Comparison of ENCODE assay signal across 8 cellular contexts in genomic region chr9:136373300-136374182, GRCh38. TPM values are rescaled to one million over a fixed set of nuclear protein-coding genes. Genes with fewer than 3 reads are reported as not detected.
DNase-seq lines count a peak whose midpoint lies in the region; ATAC-seq and TF ChIP-seq lines count a peak whose summit lies in the region.

CARD9 (minus strand) TSS chr9:136373669; CDS start chr9:136372078, 1,591 bp downstream.

- intact Hi-C loops in activated CD4-positive, alpha-beta T cell treated with anti-CD3 and anti-CD28 coated beads for 36 hours (cut with DNase I, micrococcal nuclease): no loop called here
- intact Hi-C loops in activated T-helper 1 cell treated with anti-CD3 and anti-CD28 coated beads, Interleukin-12 subunit alpha, Interleukin-12 subunit beta, Interleukin-2, Interleukin-4 antibody, amounts not matched to agents 30 ng/mL and 10 ng/mL and 1 ng/mL, durations not matched to agents 14 hours and 24 hours and 36 hours (cut with micrococcal nuclease): no loop called here
- intact Hi-C loops in left lung (cut with DNase I): no loop called here

- WGBS in tibial nerve, 2 donors: 47 to 70% methylated on average over 18 to 20 of the region's 27 CpGs

- H3K27ac Mint-ChIP-seq in activated CD4-positive, alpha-beta T cell treated with anti-CD3 and anti-CD28 coated beads for 36 hours: no peak within 1 kb of the TSS
- H3K27ac Mint-ChIP-seq in activated CD4-positive, alpha-beta T cell treated with anti-CD3 and anti-CD28 coated beads, Interleukin-2, amount 10 ng/mL, durations not matched to agents 7 days and 5 days: no peak within 1 kb of the TSS
- H3K27ac Mint-ChIP-seq in activated T-helper 1 cell treated with anti-CD3 and anti-CD28 coated beads, Interleukin-12 subunit alpha, Interleukin-12 subunit beta, Interleukin-2, Interleukin-4 antibody, amounts not matched to agents 30 ng/mL and 10 ng/mL and 1 ng/mL, durations not matched to agents 14 hours and 24 hours and 36 hours: no peak within 1 kb of the TSS

- peak within 1 kb of the TSS; percentile 26 for H3K4me3 Mint-ChIP-seq in activated CD4-positive, alpha-beta T cell treated with anti-CD3 and anti-CD28 coated beads for 36 hours
- no peak within 1 kb of the TSS for H3K4me3 Mint-ChIP-seq in activated CD4-positive, alpha-beta T cell treated with anti-CD3 and anti-CD28 coated beads, Interleukin-2, amount 10 ng/mL, durations not matched to agents 7 days and 5 days
- H3K4me3 Mint-ChIP-seq in activated T-helper 1 cell treated with anti-CD3 and anti-CD28 coated beads, Interleukin-12 subunit alpha, Interleukin-12 subunit beta, Interleukin-2, Interleukin-4 antibody, amounts not matched to agents 30 ng/mL and 10 ng/mL and 1 ng/mL, durations not matched to agents 14 hours and 24 hours and 36 hours: peak within 1 kb of the TSS; percentile 57

- TF ChIP-seq EP300 in tibial nerve (IDR thresholded peaks at IDR 0.05): no peak

- CTCF ChIA-PET in activated CD4-positive, alpha-beta T cell treated with anti-CD3 and anti-CD28 coated beads for 36 hours (lab: Charles Lee): no interaction called here
- CTCF ChIA-PET in activated CD4-positive, alpha-beta T cell treated with anti-CD3 and anti-CD28 coated beads, Interleukin-2, amount 10 ng/mL, durations not matched to agents 7 days and 5 days (lab: Charles Lee): interaction anchor here (0.6 to 1.7 kb wide), 5 partner anchors 10 to 107 kb away, joined by 3 to 12 read pairs (median 4); partner anchors contain the start of gene DNLZ

- POLR2A ChIA-PET in activated CD4-positive, alpha-beta T cell treated with anti-CD3 and anti-CD28 coated beads for 36 hours (lab: Charles Lee): no interaction called here
- POLR2A ChIA-PET in activated CD4-positive, alpha-beta T cell treated with anti-CD3 and anti-CD28 coated beads, Interleukin-2, amount 10 ng/mL, durations not matched to agents 7 days and 5 days (lab: Charles Lee): no interaction called here

- H3K36me3 Mint-ChIP-seq in activated CD4-positive, alpha-beta T cell treated with anti-CD3 and anti-CD28 coated beads for 36 hours (ENCODE audit: low read depth): peaks cover 4% of the 10 kb centered on the region
- no peaks in the 10 kb centered on the region for H3K36me3 Mint-ChIP-seq in activated CD4-positive, alpha-beta T cell treated with anti-CD3 and anti-CD28 coated beads, Interleukin-2, amount 10 ng/mL, durations not matched to agents 7 days and 5 days (ENCODE audit: low read depth)
- peaks cover 1% of the 10 kb centered on the region for H3K36me3 Mint-ChIP-seq in activated T-helper 1 cell treated with anti-CD3 and anti-CD28 coated beads, Interleukin-12 subunit alpha, Interleukin-12 subunit beta, Interleukin-2, Interleukin-4 antibody, amounts not matched to agents 30 ng/mL and 10 ng/mL and 1 ng/mL, durations not matched to agents 14 hours and 24 hours and 36 hours (ENCODE audit: low read depth)

- H3K27ac ChIP-seq in left lung (peak within 1 kb of the TSS; percentile 39 to 82), tibial nerve (peak within 1 kb of the TSS in 2 of 4 donors; percentile 4 to 24)

- H3K4me3 ChIP-seq in left lung (peak within 1 kb of the TSS; percentile 21 to 50), tibial nerve (peak within 1 kb of the TSS in 3 of 4 donors; percentile 5 to 42 (median 5))

- peaks cover 0 to 45% of the 10 kb centered on the region in 2 donors for H3K36me3 ChIP-seq in left lung
- H3K36me3 ChIP-seq in tibial nerve: peaks cover 0 to 44% (median 0%) of the 10 kb centered on the region in 3 donors

- H3K9me3 ChIP-seq in left lung (no peaks in the 10 kb centered on the region), tibial nerve (no peaks in the 10 kb centered on the region)

- peaks cover 11 to 23% of the 10 kb centered on the region in 2 donors for H3K4me1 ChIP-seq in left lung
- H3K4me1 ChIP-seq in tibial nerve: peaks cover 0 to 29% (median 9%) of the 10 kb centered on the region in 4 donors

- H3K27me3 ChIP-seq in left lung (no peaks in the 10 kb centered on the region), tibial nerve (no peaks in the 10 kb centered on the region)

- H3K4me1 Mint-ChIP-seq in activated CD4-positive, alpha-beta T cell treated with anti-CD3 and anti-CD28 coated beads for 36 hours: no peaks in the 10 kb centered on the region
- no peaks in the 10 kb centered on the region for H3K4me1 Mint-ChIP-seq in activated CD4-positive, alpha-beta T cell treated with anti-CD3 and anti-CD28 coated beads, Interleukin-2, amount 10 ng/mL, durations not matched to agents 7 days and 5 days
- no peaks in the 10 kb centered on the region for H3K4me1 Mint-ChIP-seq in activated T-helper 1 cell treated with anti-CD3 and anti-CD28 coated beads, Interleukin-12 subunit alpha, Interleukin-12 subunit beta, Interleukin-2, Interleukin-4 antibody, amounts not matched to agents 30 ng/mL and 10 ng/mL and 1 ng/mL, durations not matched to agents 14 hours and 24 hours and 36 hours (ENCODE audit: low read depth)

- ATAC-seq in activated CD4-positive, alpha-beta T cell treated with anti-CD3 and anti-CD28 coated beads for 36 hours: no peak
- peak; percentile 67 for ATAC-seq in left lung
- ATAC-seq in GM21723 (IDR thresholded peaks at IDR 0.05; ENCODE audit: unreplicated experiment): no peak

- no peaks in the 10 kb centered on the region for H3K27me3 Mint-ChIP-seq in activated CD4-positive, alpha-beta T cell treated with anti-CD3 and anti-CD28 coated beads for 36 hours
- no peaks in the 10 kb centered on the region for H3K27me3 Mint-ChIP-seq in activated CD4-positive, alpha-beta T cell treated with anti-CD3 and anti-CD28 coated beads, Interleukin-2, amount 10 ng/mL, durations not matched to agents 7 days and 5 days
- H3K27me3 Mint-ChIP-seq in activated T-helper 1 cell treated with anti-CD3 and anti-CD28 coated beads, Interleukin-12 subunit alpha, Interleukin-12 subunit beta, Interleukin-2, Interleukin-4 antibody, amounts not matched to agents 30 ng/mL and 10 ng/mL and 1 ng/mL, durations not matched to agents 14 hours and 24 hours and 36 hours (ENCODE audit: insufficient read depth): no peaks in the 10 kb centered on the region

- DNase-seq in activated CD4-positive, alpha-beta T cell treated with anti-CD3 and anti-CD28 coated beads for 36 hours: no peak
- DNase-seq in activated CD4-positive, alpha-beta T cell treated with anti-CD3 and anti-CD28 coated beads, Interleukin-2, amount 10 ng/mL, durations not matched to agents 7 days and 5 days: no peak
- no peak for DNase-seq in activated T-helper 1 cell treated with anti-CD3 and anti-CD28 coated beads, Interleukin-12 subunit alpha, Interleukin-12 subunit beta, Interleukin-2, Interleukin-4 antibody, amounts not matched to agents 30 ng/mL and 10 ng/mL and 1 ng/mL, durations not matched to agents 14 hours and 24 hours and 36 hours (ENCODE audit: low spot score)
- DNase-seq in left lung: peak; percentile 76 to 89
- no peak for DNase-seq in tibial nerve (ENCODE audit: low spot score in 2 of 2)
- DNase-seq in superior temporal gyrus (ENCODE audit: extremely low spot score): no peak
- DNase-seq in inferior parietal cortex (ENCODE audit: extremely low spot score): no peak

- H3K9me3 Mint-ChIP-seq in activated CD4-positive, alpha-beta T cell treated with anti-CD3 and anti-CD28 coated beads for 36 hours (ENCODE audit: low read depth): no peaks in the 10 kb centered on the region
- no peaks in the 10 kb centered on the region for H3K9me3 Mint-ChIP-seq in activated CD4-positive, alpha-beta T cell treated with anti-CD3 and anti-CD28 coated beads, Interleukin-2, amount 10 ng/mL, durations not matched to agents 7 days and 5 days
- H3K9me3 Mint-ChIP-seq in activated T-helper 1 cell treated with anti-CD3 and anti-CD28 coated beads, Interleukin-12 subunit alpha, Interleukin-12 subunit beta, Interleukin-2, Interleukin-4 antibody, amounts not matched to agents 30 ng/mL and 10 ng/mL and 1 ng/mL, durations not matched to agents 14 hours and 24 hours and 36 hours: no peaks in the 10 kb centered on the region

- TF ChIP-seq POLR2A in tibial nerve (IDR thresholded peaks at IDR 0.05): no peak

- no peak for TF ChIP-seq CTCF in left lung (IDR thresholded peaks at IDR 0.05)
- TF ChIP-seq CTCF in tibial nerve (IDR thresholded peaks at IDR 0.05): no peak

RNA-seq across cellular contexts. Expression of gene CARD9, which starts in this region (rescaled TPM):
- 1 to 10 TPM in 1 of 2 experiments, under 1 TPM in 1; 0.98 to 1.1 TPM for total RNA-seq in activated CD4-positive, alpha-beta T cell treated with anti-CD3 and anti-CD28 coated beads for 36 hours
- under 1 TPM; 0.44 to 0.69 TPM for total RNA-seq in activated CD4-positive, alpha-beta T cell treated with anti-CD3 and anti-CD28 coated beads, Interleukin-2, amount 10 ng/mL, durations not matched to agents 7 days and 5 days
- 7.1 and 7.2 TPM in 2 replicates for total RNA-seq in activated T-helper 1 cell treated with anti-CD3 and anti-CD28 coated beads, Interleukin-12 subunit alpha, Interleukin-12 subunit beta, Interleukin-2, Interleukin-4 antibody, amounts not matched to agents 30 ng/mL and 10 ng/mL and 1 ng/mL, durations not matched to agents 14 hours and 24 hours and 36 hours
- total RNA-seq in left lung: 10 to 100 TPM in 1 of 2 donors, 1 to 10 TPM in 1; 6.6 to 11.1 TPM
- 10 to 100 TPM in 1 of 4 donors, 1 to 10 TPM in 3; 3.1 to 19.8 (median 3.1) TPM for total RNA-seq in tibial nerve

Comparison
In these comparisons a context has a peak if more than half of its experiments do, and no peak if none do; other contexts are left out.
1. DNase-seq: peak in left lung (2 of 2); none in activated CD4-positive, alpha-beta T cell treated with anti-CD3 and anti-CD28 coated beads for 36 hours (single experiment), activated CD4-positive, alpha-beta T cell treated with anti-CD3 and anti-CD28 coated beads, Interleukin-2, amount 10 ng/mL, durations not matched to agents 7 days and 5 days (single experiment), activated T-helper 1 cell treated with anti-CD3 and anti-CD28 coated beads, Interleukin-12 subunit alpha, Interleukin-12 subunit beta, Interleukin-2, Interleukin-4 antibody, amounts not matched to agents 30 ng/mL and 10 ng/mL and 1 ng/mL, durations not matched to agents 14 hours and 24 hours and 36 hours (single experiment), tibial nerve (0 of 2), superior temporal gyrus (single experiment) and inferior parietal cortex (single experiment).